ENCODE assay signal across 1 cellular context in genomic region chrX:40009462-40009851, GRCh38.
TF ChIP-seq lines count a peak whose summit lies in the region.

No MANE protein-coding gene starts in this region.

TF ChIP-seq in GM23338, 12 proteins besides CTCF, POLR2A, EP300 and RAD21 (continued from another document):
- TF ChIP-seq ZNF462 (CRISPR knock-in tag; IDR thresholded peaks at IDR 0.05): no peak
- TF ChIP-seq POLR2AphosphoS5 (IDR thresholded peaks at IDR 0.05; ENCODE audit: low read depth): no peak
